8 cellular contexts compared by ENCODE assay signal in genomic region chr16:57536306-57537193, GRCh38. TPM values are rescaled to one million over a fixed set of nuclear protein-coding genes. Genes with fewer than 3 reads are reported as not detected.
DNase-seq lines count a peak whose midpoint lies in the region; ATAC-seq and TF ChIP-seq lines count a peak whose summit lies in the region.

CCDC102A (minus strand) TSS chr16:57536571; CDS start chr16:57529177, 7,394 bp downstream.

- H3K9me3 ChIP-seq in A673 (ENCODE audit: low read depth, low read length, poor library complexity, severe bottlenecking) (no peaks in the 10 kb centered on the region), body of pancreas (no peaks in the 10 kb centered on the region)

- POLR2A ChIA-PET in A673 (lab: Charles Lee; ENCODE audit: low non-redundant PET), result no interaction called here

- WGBS in body of pancreas, 2 donors, result 2 to 18% methylated on average over 3 to 58 of the region's 81 CpGs

- ATAC-seq in HG03064 (IDR thresholded peaks at IDR 0.05; ENCODE audit: low read depth, unreplicated experiment) (peak; percentile 24), body of pancreas (peak; percentile 52)

- DNase-seq in A673 (ENCODE audit: low spot score) (peak; percentile 62), SK-N-DZ (ENCODE audit: low spot score) (peak; percentile 57), body of pancreas (peak in 3 of 4 donors; percentile 38 to 55 (median 40)), islet precursor cell (peak; percentile 57), ACHN (no peak)
- peak; percentile 43 for DNase-seq in stimulated activated CD4-positive, alpha-beta T cell treated with anti-CD3 and anti-CD28 coated beads, Interleukin-12 subunit alpha, Interleukin-12 subunit beta, amount 100 ng/mL, for 4 hours

- H3K36me3 ChIP-seq in A673 (ENCODE audit: insufficient read depth, low read length, poor library complexity, severe bottlenecking), result no peaks in the 10 kb centered on the region
- no peaks in the 10 kb centered on the region for H3K36me3 ChIP-seq in body of pancreas (replicated peaks in 1 of 2; ENCODE audit: insufficient read depth in 1 of 2, low read depth in 2 of 2)

- H3K4me3 ChIP-seq in A673 (ENCODE audit: low read depth, low read length, poor library complexity, severe bottlenecking) (peak within 1 kb of the TSS; percentile 91), body of pancreas (peak within 1 kb of the TSS; percentile 84 to 90)

- peak within 1 kb of the TSS; percentile 92 for H3K27ac ChIP-seq in A673 (ENCODE audit: low read depth, low read length, poor library complexity, severe bottlenecking)
- H3K27ac ChIP-seq in body of pancreas, result peak within 1 kb of the TSS; percentile 78 to 89 (median 82)

- in situ Hi-C loops in ACHN (cut with HindIII; ENCODE audit: low pct_ligation_motif_present, low pct_unique_long_range_greater_than_20kb, low sequenced_read_pairs), result no loop called here

- TF ChIP-seq POLR2A in GM18526 (IDR thresholded peaks at IDR 0.05; ENCODE audit: extremely low read depth, insufficient read length), result peak; percentile 25
- peak in 2 of 3 donors; percentile 25 to 42 for TF ChIP-seq POLR2A in body of pancreas (IDR thresholded peaks at IDR 0.05)

- no TSS peak for BruUV-seq in A673 (replicated peaks; lab: Mats Ljungman, UMichigan)

- H3K27me3 ChIP-seq in A673 (replicated peaks; ENCODE audit: insufficient read depth, low read depth, low read length, poor library complexity), result no peaks in the 10 kb centered on the region
- no peaks in the 10 kb centered on the region for H3K27me3 ChIP-seq in body of pancreas

- peaks cover 25% of the 10 kb centered on the region for H3K4me1 ChIP-seq in A673 (ENCODE audit: insufficient read depth, low read length, poor library complexity, severe bottlenecking)
- H3K4me1 ChIP-seq in body of pancreas, result peaks cover 21% of the 10 kb centered on the region

- no peak for TF ChIP-seq CTCF in A673 (conservative IDR thresholded peaks at IDR 0.05; ENCODE audit: low read depth, low read length)
- no peak for TF ChIP-seq CTCF in body of pancreas (IDR thresholded peaks at IDR 0.05)

- intact Hi-C loops in A673 (cut with micrococcal nuclease; ENCODE audit: unreplicated experiment), result no loop called here
- intact Hi-C loops in body of pancreas (cut with DNase I), result no loop called here

- CTCF ChIA-PET in A673 (lab: Charles Lee), result interaction anchor here (0.5 kb wide), 1 partner anchor 74 kb away, joined by 5 read pairs; the partner anchor contains the start of gene POLR2C

RNA-seq across cellular contexts. Expression of gene CCDC102A, which starts in this region (rescaled TPM):
- total RNA-seq in A673 (2021) (10.1 and 10.3 TPM in 2 replicates), body of pancreas (10 to 100 TPM; 10.6 to 22.4 TPM)
- 5.1 and 8.5 TPM in 2 replicates for polyA plus RNA-seq in SK-N-DZ (2014; cell fraction: cytosol; rRNA removed)
- 6.4 and 7.8 TPM in 2 replicates for polyA plus RNA-seq in SK-N-DZ (2014; cell fraction: nucleus; rRNA removed)
